ENCODE assay signal across 18 cellular contexts in genomic region chr10:95788830-95789229, GRCh38. TPM values are rescaled to one million over a fixed set of nuclear protein-coding genes. Genes with fewer than 3 reads are reported as not detected.
A peak's percentile ranks its signal among the peaks of the same experiment; 100 is the strongest.
DNase-seq lines count a peak whose midpoint lies in the region; FAIRE-seq and TF ChIP-seq lines count a peak whose summit lies in the region.
"Had no signal": no experiment of that assay in that cellular context is flagged by ENCODE, and none has a peak within 500 bp of the region (broad histone marks: within the 10 kb centered on the region; RNA-seq: fewer than 3 reads in every experiment).

No MANE protein-coding gene starts in this region.

- no peaks in the 10 kb centered on the region for H3K27me3 ChIP-seq in BE2C
- H3K27me3 ChIP-seq: neural progenitor cell, sigmoid colon, uterus had no signal

- H3K4me1 ChIP-seq in BE2C, result no peaks in the 10 kb centered on the region
- H3K4me1 ChIP-seq: uterus had no signal

- H3K4me3 ChIP-seq in BE2C (ENCODE audit: low read depth, low read length), result no peak overlapping the region
- H3K4me3 ChIP-seq: neural progenitor cell, sigmoid colon, uterus had no signal

- no peak for TF ChIP-seq CTCF in BE2C (IDR thresholded peaks at IDR 0.05; ENCODE audit: low read depth, low read length)

- no peak for FAIRE-seq in frontal cortex (lab: Jason Lieb, UNC)
- FAIRE-seq: bronchial epithelial cell had no signal

- H3K36me3 ChIP-seq in BE2C, result no peaks in the 10 kb centered on the region
- H3K36me3 ChIP-seq: neural progenitor cell, sigmoid colon, uterus had no signal

- H3K9me3 ChIP-seq in BE2C, result no peaks in the 10 kb centered on the region
- H3K9me3 ChIP-seq: sigmoid colon, uterus had no signal

- DNase-seq in A172 (ENCODE audit: low spot score) (peak; percentile 10), GM03348 (ENCODE audit: low spot score) (peak; percentile 19), brain pericyte (ENCODE audit: low read depth, low spot score) (peak; percentile 33), lung microvascular endothelial cell (ENCODE audit: low read depth in 2 of 2) (peak; percentile 46 to 83), frontal cortex (ENCODE audit: low spot score in 2 of 2) (no peak), BE2C (no peak), medulla oblongata (ENCODE audit: extremely low spot score) (no peak), LoVo (ENCODE audit: low spot score) (no peak)
- DNase-seq: activated gamma-delta T cell treated with Interleukin-2 at 50 U/mL for 16 hours; hippocampal formation; left ventricle myocardium superior; NCI-H146; NCI-H446; sigmoid colon; stimulated activated naive B cell treated with anti-CD40 and anti-IgM and Interleukin-4, amounts not matched to agents 10 μg/mL and 1 μg/mL and 100 μg/mL, for 72 hours; uterus had no signal

RNA-seq across cellular contexts. Expression of gene ENTPD1, which starts 32.9 kb away (rescaled TPM):
- 1.9 and 2.5 TPM in 2 replicates for total RNA-seq in A172 (2014; rRNA removed; shearing (Covaris generic))
- total RNA-seq in lung microvascular endothelial cell, result 2.6 and 10.2 TPM in 2 replicates
- 6.9 TPM for total RNA-seq in frontal cortex
- polyA plus RNA-seq in BE2C (2012; ENCODE audit: insufficient read depth, insufficient read length, low read depth), result 3.8 TPM
- total RNA-seq: bronchial epithelial cell had no signal

Comparison
In these comparisons a context has a peak if more than half of its experiments do, and no peak if none do; other contexts are left out.
1. DNase-seq: peak in A172 (single experiment), GM03348 (single experiment), brain pericyte (single experiment) and lung microvascular endothelial cell (2 of 2); none in frontal cortex (0 of 2), BE2C (single experiment), medulla oblongata (single experiment) and LoVo (single experiment).